24 cellular contexts compared by ENCODE assay signal in genomic region chr3:119360736-119361462, GRCh38.
"Had no signal": no experiment of that assay in that cellular context is flagged by ENCODE, and none has a peak within 500 bp of the region (broad histone marks: within the 10 kb centered on the region; RNA-seq: fewer than 3 reads in every experiment).

No MANE protein-coding gene starts in this region.

- DNase-seq: activated B cell treated with CpG ODN at 0.5 μM for 24 hours; activated CD4-positive, alpha-beta T cell treated with anti-CD3 and anti-CD28 coated beads, Interleukin-2, amount 10 ng/mL, durations not matched to agents 24 days and 14 days; activated CD8-positive, alpha-beta memory T cell treated with anti-CD3 and anti-CD28 coated beads, Interleukin-2, amount 50 U/mL, for 48 hours; activated CD8-positive, alpha-beta T cell treated with anti-CD3 and anti-CD28 coated beads, Interleukin-2, amount 10 ng/mL, durations not matched to agents 7 days and 5 days; activated gamma-delta T cell treated with Interleukin-2 at 50 U/mL for 16 hours; amniotic stem cell; body of pancreas; cerebellar nuclear complex; effector memory CD8-positive, alpha-beta T cell; mammary epithelial cell; mucosa of descending colon; naive thymus-derived CD4-positive, alpha-beta T cell; nucleus accumbens; right cardiac atrium; SIG-M5; small intestine; stimulated activated CD4-positive, alpha-beta T cell treated with anti-CD3 and anti-CD28 coated beads, Interleukin-4, amount 100 ng/mL, for 4 hours; stimulated activated CD8-positive, alpha-beta memory T cell treated with anti-CD3 and anti-CD28 coated beads, Interleukin-4, amount 100 ng/mL, for 48 hours; stimulated activated naive CD4-positive, alpha-beta T cell treated with Interleukin-2 at 50 U/mL for 16 hours; substantia nigra; transverse colon had no signal

- H3K4me3 Mint-ChIP-seq: activated CD4-positive, alpha-beta T cell treated with anti-CD3 and anti-CD28 coated beads, Interleukin-2, amount 10 ng/mL, durations not matched to agents 24 days and 14 days; activated CD8-positive, alpha-beta T cell treated with anti-CD3 and anti-CD28 coated beads, Interleukin-2, amount 10 ng/mL, durations not matched to agents 7 days and 5 days; activated naive CD8-positive, alpha-beta T cell; dendritic cell treated with granulocyte-macrophage colony-stimulating factor and Interleukin-4, amounts not matched to agents 40 ng/mL and 50 ng/mL, for 4 days; effector memory CD8-positive, alpha-beta T cell; naive thymus-derived CD4-positive, alpha-beta T cell; T-helper 1 cell treated with Interleukin-12 subunit alpha and Interleukin-12 subunit beta and Interleukin-4 antibody, amounts not matched to agents 30 μg/mL and 1 μg/mL, for 36 hours had no signal

- ATAC-seq: activated CD8-positive, alpha-beta T cell treated with anti-CD3 and anti-CD28 coated beads, Interleukin-2, amount 10 ng/mL, durations not matched to agents 7 days and 5 days; body of pancreas; effector memory CD8-positive, alpha-beta T cell; mucosa of descending colon; naive thymus-derived CD4-positive, alpha-beta T cell had no signal

- H3K9me3 Mint-ChIP-seq: activated B cell treated with CpG ODN at 0.5 μM for 24 hours; activated CD4-positive, alpha-beta T cell treated with anti-CD3 and anti-CD28 coated beads, Interleukin-2, amount 10 ng/mL, durations not matched to agents 24 days and 14 days; dendritic cell treated with granulocyte-macrophage colony-stimulating factor and Interleukin-4, amounts not matched to agents 40 ng/mL and 50 ng/mL, for 4 days; effector memory CD8-positive, alpha-beta T cell; naive thymus-derived CD4-positive, alpha-beta T cell; T-helper 1 cell treated with Interleukin-12 subunit alpha and Interleukin-12 subunit beta and Interleukin-4 antibody, amounts not matched to agents 30 μg/mL and 1 μg/mL, for 36 hours had no signal

- H3K27ac Mint-ChIP-seq: activated B cell treated with CpG ODN at 0.5 μM for 24 hours; activated CD4-positive, alpha-beta T cell treated with anti-CD3 and anti-CD28 coated beads, Interleukin-2, amount 10 ng/mL, durations not matched to agents 24 days and 14 days; activated CD8-positive, alpha-beta T cell treated with anti-CD3 and anti-CD28 coated beads, Interleukin-2, amount 10 ng/mL, durations not matched to agents 7 days and 5 days; activated naive CD8-positive, alpha-beta T cell; effector memory CD8-positive, alpha-beta T cell; naive thymus-derived CD4-positive, alpha-beta T cell; T-helper 1 cell treated with Interleukin-12 subunit alpha and Interleukin-12 subunit beta and Interleukin-4 antibody, amounts not matched to agents 30 μg/mL and 1 μg/mL, for 36 hours had no signal

- H3K4me1 Mint-ChIP-seq: activated CD4-positive, alpha-beta T cell treated with anti-CD3 and anti-CD28 coated beads, Interleukin-2, amount 10 ng/mL, durations not matched to agents 24 days and 14 days had no signal

- H3K4me3 ChIP-seq: body of pancreas, mucosa of descending colon, transverse colon had no signal

- H3K27me3 Mint-ChIP-seq: activated B cell treated with CpG ODN at 0.5 μM for 24 hours; activated naive CD8-positive, alpha-beta T cell; dendritic cell treated with granulocyte-macrophage colony-stimulating factor and Interleukin-4, amounts not matched to agents 40 ng/mL and 50 ng/mL, for 4 days; effector memory CD8-positive, alpha-beta T cell had no signal

- H3K36me3 Mint-ChIP-seq: naive thymus-derived CD4-positive, alpha-beta T cell had no signal

- H3K36me3 ChIP-seq: transverse colon had no signal

- H3K27me3 ChIP-seq: body of pancreas, transverse colon had no signal

- H3K4me1 ChIP-seq: body of pancreas had no signal

- H3K9me3 ChIP-seq: body of pancreas, mucosa of descending colon, transverse colon had no signal

- H3K27ac ChIP-seq: body of pancreas, transverse colon had no signal
